ENCODE assay signal across 19 cellular contexts in genomic region chr7:45052011-45052410, GRCh38. TPM values are rescaled to one million over a fixed set of nuclear protein-coding genes. Genes with fewer than 3 reads are reported as not detected.
DNase-seq lines count a peak whose midpoint lies in the region; ATAC-seq and TF ChIP-seq lines count a peak whose summit lies in the region.
"Had no signal": no experiment of that assay in that cellular context is flagged by ENCODE, and none has a peak within 500 bp of the region (broad histone marks: within the 10 kb centered on the region; RNA-seq: fewer than 3 reads in every experiment).

No MANE protein-coding gene starts in this region.

- H3K4me1 Mint-ChIP-seq in CD4-positive, alpha-beta T cell (ENCODE audit: low read depth), result peaks cover 72% of the 10 kb centered on the region
- peaks cover 44 to 81% (median 73%) of the 10 kb centered on the region in 7 donors for H3K4me1 Mint-ChIP-seq in naive thymus-derived CD4-positive, alpha-beta T cell

- H3K9me3 Mint-ChIP-seq in CD4-positive, alpha-beta T cell, result no peaks in the 10 kb centered on the region
- H3K9me3 Mint-ChIP-seq in naive thymus-derived CD4-positive, alpha-beta T cell, result no peaks in the 10 kb centered on the region

- H3K36me3 ChIP-seq in naive thymus-derived CD4-positive, alpha-beta T cell (ENCODE audit: control insufficient read depth in 2 of 3, insufficient read depth in 3 of 3, low read length in 3 of 3), result peaks cover 0 to 55% (median 6%) of the 10 kb centered on the region in 3 experiments

- no peak for ATAC-seq in activated CD4-positive, CD25-positive, alpha-beta regulatory T cell treated with anti-CD3 and anti-CD28 coated beads, Interleukin-2, amount 50 U/mL, for 24 hours
- no peak for ATAC-seq in CD4-positive, alpha-beta T cell (ENCODE audit: poor library complexity)
- ATAC-seq in naive thymus-derived CD4-positive, alpha-beta T cell, result no peak
- ATAC-seq: A549, foreskin keratinocyte had no signal

- H3K27ac Mint-ChIP-seq in CD4-positive, alpha-beta T cell, result peak overlapping the region; percentile 81
- peak overlapping the region in 7 of 9 donors; percentile 8 to 87 (median 54) for H3K27ac Mint-ChIP-seq in naive thymus-derived CD4-positive, alpha-beta T cell
- H3K27ac Mint-ChIP-seq: type B pancreatic cell had no signal

- H3K27me3 Mint-ChIP-seq in CD4-positive, alpha-beta T cell, result no peaks in the 10 kb centered on the region
- no peaks in the 10 kb centered on the region for H3K27me3 Mint-ChIP-seq in naive thymus-derived CD4-positive, alpha-beta T cell
- H3K27me3 Mint-ChIP-seq: type B pancreatic cell had no signal

- intact Hi-C loops in CD4-positive, alpha-beta T cell (cut with DNase I, micrococcal nuclease), result no loop called here
- intact Hi-C loops in naive thymus-derived CD4-positive, alpha-beta T cell (cut with micrococcal nuclease), result no loop called here

- no peak overlapping the region for H3K4me3 Mint-ChIP-seq in CD4-positive, alpha-beta T cell
- H3K4me3 Mint-ChIP-seq in naive thymus-derived CD4-positive, alpha-beta T cell, result peak overlapping the region in 1 of 10 donors; percentile 7
- H3K4me3 Mint-ChIP-seq: type B pancreatic cell had no signal

- CTCF ChIA-PET in CD4-positive, alpha-beta T cell (lab: Charles Lee), result interaction anchor here (1.4 to 1.6 kb wide), 2 partner anchors 51 to 79 kb away, joined by 3 to 4 read pairs; no protein-coding TSS in a partner anchor
- CTCF ChIA-PET in naive thymus-derived CD4-positive, alpha-beta T cell (lab: Charles Lee), result interaction anchor here (1.0 to 1.2 kb wide), 3 partner anchors 11 to 78 kb away, joined by 3 to 6 read pairs (median 6); no protein-coding TSS in a partner anchor

- TF ChIP-seq CTCF in CD4-positive, alpha-beta T cell (IDR thresholded peaks at IDR 0.05), result no peak

- H3K27me3 ChIP-seq in CD4-positive, alpha-beta T cell (ENCODE audit: control insufficient read depth, insufficient read depth, low read length), result no peaks in the 10 kb centered on the region
- no peaks in the 10 kb centered on the region for H3K27me3 ChIP-seq in naive thymus-derived CD4-positive, alpha-beta T cell (ENCODE audit: control insufficient read depth in 2 of 2, insufficient read depth in 2 of 2, low read length in 2 of 2)
- H3K27me3 ChIP-seq: ascending aorta, foreskin keratinocyte had no signal

- POLR2A ChIA-PET in CD4-positive, alpha-beta T cell (lab: Charles Lee), result interaction anchor here (1.4 to 1.6 kb wide), 3 partner anchors 20 to 78 kb away, joined by 3 to 8 read pairs (median 5); no protein-coding TSS in a partner anchor
- POLR2A ChIA-PET in naive thymus-derived CD4-positive, alpha-beta T cell (lab: Charles Lee), result interaction anchor here (0.8 to 2.3 kb wide), 3 partner anchors 23 to 206 kb away, joined by 3 to 7 read pairs (median 4); no protein-coding TSS in a partner anchor

- H3K36me3 Mint-ChIP-seq in CD4-positive, alpha-beta T cell (ENCODE audit: low read depth), result peaks cover 91% of the 10 kb centered on the region
- H3K36me3 Mint-ChIP-seq in naive thymus-derived CD4-positive, alpha-beta T cell, result peaks cover 14 to 52% (median 40%) of the 10 kb centered on the region in 5 donors

- no peaks in the 10 kb centered on the region for H3K9me3 ChIP-seq in CD4-positive, alpha-beta T cell (ENCODE audit: control insufficient read depth, low read length)
- no peaks in the 10 kb centered on the region for H3K9me3 ChIP-seq in naive thymus-derived CD4-positive, alpha-beta T cell (ENCODE audit: control insufficient read depth in 2 of 3, low read length in 3 of 3)
- H3K9me3 ChIP-seq: A549, ascending aorta had no signal

- H3K4me1 ChIP-seq in naive thymus-derived CD4-positive, alpha-beta T cell (ENCODE audit: control insufficient read depth in 2 of 2, insufficient read depth in 2 of 2, low read length in 2 of 2), result peaks cover 3 to 23% of the 10 kb centered on the region in 2 donors
- H3K4me1 ChIP-seq: A549, ascending aorta had no signal

- H3K27ac ChIP-seq in CD4-positive, alpha-beta T cell (ENCODE audit: low read depth, low read length), result no peak overlapping the region
- no peak overlapping the region for H3K27ac ChIP-seq in naive thymus-derived CD4-positive, alpha-beta T cell (ENCODE audit: low read depth, low read length)
- H3K27ac ChIP-seq: A549, ascending aorta, foreskin keratinocyte had no signal

- peak; percentile 8 for DNase-seq in activated CD4-positive, CD25-positive, alpha-beta regulatory T cell treated with anti-CD3 and anti-CD28 coated beads, Interleukin-2, amount 50 U/mL, for 72 hours
- no peak for DNase-seq in CD4-positive, alpha-beta T cell
- DNase-seq in NCI-H524 (lab: John Stamatoyannopoulos, UW) (peak; percentile 84 to 96), HuH-7 (ENCODE audit: low spot score) (no peak), NCI-H82 (lab: John Stamatoyannopoulos, UW) (no peak), DMS114 treated with DMSO at 0.1 percent for 48 hours (lab: John Stamatoyannopoulos, UW; ENCODE audit: unreplicated experiment) (no peak)
- no peak for DNase-seq in naive thymus-derived CD4-positive, alpha-beta T cell
- DNase-seq: activated CD4-positive, alpha-beta T cell treated with anti-CD3 and anti-CD28 coated beads for 4 hours; activated T-cell treated with anti-CD3 and anti-CD28 coated beads, Interleukin-2, amount 50 U/mL, for 48 hours; foreskin keratinocyte; Karpas-422; NCI-H1105; NCI-H345; T1000 had no signal

- no peak overlapping the region for H3K4me3 ChIP-seq in naive thymus-derived CD4-positive, alpha-beta T cell (ENCODE audit: low read length)
- H3K4me3 ChIP-seq: A549, ascending aorta had no signal

RNA-seq across cellular contexts. Expression of gene NACAD, which starts 36.8 kb away (rescaled TPM):
- total RNA-seq in CD4-positive, alpha-beta T cell, result under 1 TPM; 0.08 to 0.14 TPM
- total RNA-seq in naive thymus-derived CD4-positive, alpha-beta T cell, result under 1 TPM in 1 of 5 experiments, not detected in 4; 0.15 TPM
- under 1 TPM in 1 of 2 donors, not detected in 1; 0.08 TPM for polyA plus RNA-seq in naive thymus-derived CD4-positive, alpha-beta T cell
- total RNA-seq: OCI-LY7 had no signal

RNA-seq across cellular contexts. Expression of gene CCM2, which starts 52.0 kb away (rescaled TPM):
- total RNA-seq in CD4-positive, alpha-beta T cell, result 10 to 100 TPM; 48.8 to 52.8 TPM
- total RNA-seq in naive thymus-derived CD4-positive, alpha-beta T cell, result 100 to 1,000 TPM in 3 of 5 experiments, 10 to 100 TPM in 2; 80.4 to 200 (median 119) TPM
- 100 to 1,000 TPM in 1 of 2 donors, 10 to 100 TPM in 1; 75.9 to 123 TPM for polyA plus RNA-seq in naive thymus-derived CD4-positive, alpha-beta T cell

RNA-seq across cellular contexts. Expression of gene TBRG4, which starts 59.5 kb away (rescaled TPM):
- total RNA-seq in CD4-positive, alpha-beta T cell, result 100 to 1,000 TPM; 104 to 105 TPM
- total RNA-seq in naive thymus-derived CD4-positive, alpha-beta T cell, result 100 to 1,000 TPM in 4 of 5 experiments, 10 to 100 TPM in 1; 93.7 to 143 (median 107) TPM
- 10 to 100 TPM; 55.1 to 99.1 TPM for polyA plus RNA-seq in naive thymus-derived CD4-positive, alpha-beta T cell

Comparison
In these comparisons a context has a peak if more than half of its experiments do, and no peak if none do; other contexts are left out.
1. DNase-seq: peak in activated CD4-positive, CD25-positive, alpha-beta regulatory T cell treated with anti-CD3 and anti-CD28 coated beads, Interleukin-2, amount 50 U/mL, for 72 hours (single experiment) and NCI-H524 (2 of 2); none in CD4-positive, alpha-beta T cell (0 of 10), naive thymus-derived CD4-positive, alpha-beta T cell (0 of 9), HuH-7 (single experiment), NCI-H82 (single experiment) and DMS114 treated with DMSO at 0.1 percent for 48 hours (single experiment).